Comparison of ENCODE assay signal across 26 cellular contexts in the genomic region with DNA sequence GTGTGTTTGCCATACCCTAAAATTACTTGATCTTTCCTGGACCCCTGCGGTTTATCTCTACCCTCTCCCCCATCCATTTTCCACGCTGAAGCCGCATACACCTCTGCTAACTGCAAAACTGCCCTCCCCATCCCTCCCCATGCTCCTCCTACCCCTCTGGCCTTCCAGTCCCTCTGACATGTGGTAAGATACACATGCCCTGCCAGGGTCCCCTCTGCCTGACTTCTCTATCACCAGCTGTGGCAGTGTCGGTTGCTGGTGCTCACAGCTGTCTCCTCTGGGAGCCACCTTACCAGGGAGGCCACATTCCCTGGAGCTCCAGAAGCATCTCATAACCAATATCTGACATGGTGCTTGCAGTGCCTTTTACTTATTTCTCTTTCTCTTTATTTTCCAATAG. TPM values are rescaled to one million over a fixed set of nuclear protein-coding genes. Genes with fewer than 3 reads are reported as not detected.
"Had no signal": no experiment of that assay in that cellular context is flagged by ENCODE, and none has a peak within 500 bp of the region (broad histone marks: within the 10 kb centered on the region; RNA-seq: fewer than 3 reads in every experiment).

No MANE protein-coding gene starts in this region.

- H3K9me3 ChIP-seq: heart right ventricle, sigmoid colon, spleen, suprapubic skin, thyroid gland had no signal

- H3K4me1 ChIP-seq: neural progenitor cell had no signal

- FAIRE-seq: islet of Langerhans had no signal

- H3K27ac ChIP-seq: dorsolateral prefrontal cortex, epithelial cell of prostate, neural progenitor cell, spleen, suprapubic skin, thyroid gland had no signal

- H3K27me3 ChIP-seq: heart right ventricle, neural progenitor cell, sigmoid colon, suprapubic skin, thyroid gland had no signal

- DNase-seq: caudate nucleus; cerebellar nuclear complex; dorsolateral prefrontal cortex; effector CD4-positive, alpha-beta T cell; foreskin melanocyte; glutamatergic neuron; heart right ventricle; hippocampal formation; left cardiac atrium; midbrain; naive thymus-derived CD4-positive, alpha-beta T cell; nucleus accumbens; sigmoid colon; spleen; stimulated activated CD4-positive, alpha-beta T cell treated with anti-CD3 and anti-CD28 coated beads, Interleukin-4, amount 100 ng/mL, for 4 hours; thyroid gland; trophoblast cell had no signal

- H3K4me3 ChIP-seq: dorsolateral prefrontal cortex, heart right ventricle, lung, neural progenitor cell, sigmoid colon, skin epidermis, spleen, suprapubic skin, thyroid gland had no signal

- H3K36me3 ChIP-seq: heart right ventricle, neural progenitor cell, sigmoid colon, spleen, suprapubic skin, thyroid gland had no signal

- ATAC-seq: esophagus mucosa; left cardiac atrium; naive thymus-derived CD4-positive, alpha-beta T cell; stimulated activated memory B cell treated with anti-CD40 and anti-IgM and Interleukin-4, amounts not matched to agents 10 μg/mL and 1 μg/mL and 100 μg/mL, for 72 hours had no signal

RNA-seq across cellular contexts. Expression of gene COL15A1, which starts 58.9 kb away (rescaled TPM):
- total RNA-seq: pulmonary artery endothelial cell had no signal
- polyA plus RNA-seq: naive thymus-derived CD4-positive, alpha-beta T cell had no signal
